ENCODE assay signal across 8 cellular contexts in the genomic region with DNA sequence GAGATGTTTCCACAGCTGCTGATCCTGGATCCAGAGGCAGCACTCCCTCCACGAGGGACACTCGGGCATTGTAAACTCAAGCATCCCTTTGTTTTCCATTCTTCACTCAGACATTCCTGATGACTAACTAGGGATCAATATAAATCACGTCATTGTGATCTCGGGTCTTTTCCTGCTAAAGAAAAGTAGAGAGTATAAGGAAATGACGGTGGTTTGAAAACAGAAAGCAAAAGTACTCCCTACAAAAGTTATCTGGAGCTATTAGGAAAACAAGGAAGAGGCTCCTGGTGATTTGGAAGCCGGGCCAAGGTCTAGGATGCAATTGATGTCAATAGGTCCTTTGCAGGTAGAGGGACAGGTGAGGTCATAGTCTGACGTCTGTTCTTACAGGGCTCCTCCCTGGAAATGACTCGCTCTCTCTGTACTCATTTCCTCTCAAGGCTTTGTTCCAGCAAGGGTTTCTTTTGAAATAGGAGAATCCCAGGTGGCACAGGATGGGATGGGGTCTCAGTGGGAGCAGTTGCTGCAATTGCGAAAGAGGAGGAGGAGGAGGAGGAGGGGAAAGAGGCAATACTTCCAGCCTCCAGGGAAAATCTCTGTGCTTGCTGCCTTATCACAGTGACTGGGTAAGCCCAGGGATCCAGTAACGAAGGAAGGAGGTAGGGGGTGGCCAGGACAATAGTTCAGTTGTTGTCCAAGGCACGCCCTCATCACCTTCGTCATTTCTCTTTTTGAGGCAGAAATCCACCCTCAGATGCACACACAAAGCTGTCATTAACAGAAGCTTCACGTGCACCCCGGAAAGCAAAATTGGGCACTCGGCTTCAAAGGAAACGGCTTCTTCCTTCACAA.
DNase-seq lines count a peak whose midpoint lies in the region; ATAC-seq lines count a peak whose summit lies in the region.

No MANE protein-coding gene starts in this region.

- H3K4me1 Mint-ChIP-seq in activated naive CD8-positive, alpha-beta T cell (ENCODE audit: low read depth): peaks cover 23% of the 10 kb centered on the region

- H3K4me3 ChIP-seq in skeletal muscle cell (ENCODE audit: low read depth, low read length): peak overlapping the region; percentile 38

- no peaks in the 10 kb centered on the region for H3K9me3 Mint-ChIP-seq in activated naive CD8-positive, alpha-beta T cell (ENCODE audit: low read depth)

- peaks cover 1% of the 10 kb centered on the region for H3K27me3 Mint-ChIP-seq in activated naive CD8-positive, alpha-beta T cell

- ATAC-seq in HG03571 (IDR thresholded peaks at IDR 0.05; ENCODE audit: unreplicated experiment): no peak

- DNase-seq in DMS 273 (lab: John Stamatoyannopoulos, UW; ENCODE audit: unreplicated experiment) (peak; percentile 13), DMS 273 treated with DMSO at 0.1 percent for 48 hours (lab: John Stamatoyannopoulos, UW) (no peak), NCI-H1436 treated with DMSO at 0.1 percent for 48 hours (lab: John Stamatoyannopoulos, UW) (peak; percentile 33), hepatic stellate cell (ENCODE audit: low spot score) (peak; percentile 43), skeletal muscle cell (ENCODE audit: low read depth) (peak; percentile 42), activated gamma-delta T cell treated with Interleukin-2 at 50 U/mL for 16 hours (no peak)

- H3K36me3 Mint-ChIP-seq in activated naive CD8-positive, alpha-beta T cell: no peaks in the 10 kb centered on the region

- peak overlapping the region; percentile 72 for H3K27ac Mint-ChIP-seq in activated naive CD8-positive, alpha-beta T cell

- peak overlapping the region; percentile 90 for H3K4me3 Mint-ChIP-seq in activated naive CD8-positive, alpha-beta T cell

Comparison
In these comparisons a context has a peak if more than half of its experiments do, and no peak if none do; other contexts are left out.
1. DNase-seq: peak in DMS 273 (single experiment), NCI-H1436 treated with DMSO at 0.1 percent for 48 hours (single experiment), hepatic stellate cell (single experiment) and skeletal muscle cell (single experiment); none in DMS 273 treated with DMSO at 0.1 percent for 48 hours (single experiment) and activated gamma-delta T cell treated with Interleukin-2 at 50 U/mL for 16 hours (single experiment).